ENCODE assay signal across 21 cellular contexts in genomic region chr10:29767958-29768357, GRCh38.
"Had no signal": no experiment of that assay in that cellular context is flagged by ENCODE, and none has a peak within 500 bp of the region (broad histone marks: within the 10 kb centered on the region; RNA-seq: fewer than 3 reads in every experiment).

No MANE protein-coding gene starts in this region.

- H3K36me3 Mint-ChIP-seq: activated CD4-positive, alpha-beta memory T cell treated with anti-CD3 and anti-CD28 coated beads for 36 hours; activated naive CD4-positive, alpha-beta T cell treated with anti-CD3 and anti-CD28 coated beads, Interleukin-2, amount 50 U/mL, for 24 hours; brain; immature natural killer cell; mesothelial cell of epicardium; natural killer cell had no signal

- H3K27me3 Mint-ChIP-seq: activated naive CD4-positive, alpha-beta T cell treated with anti-CD3 and anti-CD28 coated beads, Interleukin-2, amount 50 U/mL, for 24 hours had no signal

- H3K36me3 ChIP-seq: left ventricle myocardium inferior, ovary, prostate gland, right atrium auricular region, thyroid gland, upper lobe of right lung had no signal

- H3K4me3 ChIP-seq: left ventricle myocardium inferior, ovary, prostate gland, right atrium auricular region, thyroid gland, upper lobe of right lung had no signal

- H3K4me1 ChIP-seq: prostate gland, right atrium auricular region, thyroid gland, upper lobe of right lung had no signal

- H3K9me3 Mint-ChIP-seq: activated CD4-positive, alpha-beta memory T cell treated with anti-CD3 and anti-CD28 coated beads for 36 hours; activated naive CD4-positive, alpha-beta T cell treated with anti-CD3 and anti-CD28 coated beads, Interleukin-2, amount 50 U/mL, for 24 hours; immature natural killer cell; natural killer cell had no signal

- ATAC-seq: natural killer cell; stimulated activated naive CD8-positive, alpha-beta T cell treated with anti-CD3 and anti-CD28 coated beads, Interleukin-15, Interleukin-2, amounts not matched to agents 100 U/mL and 50 U/mL, for 24 hours; upper lobe of right lung had no signal

- H3K27ac Mint-ChIP-seq: activated CD4-positive, alpha-beta memory T cell treated with anti-CD3 and anti-CD28 coated beads for 36 hours; activated naive CD4-positive, alpha-beta T cell treated with anti-CD3 and anti-CD28 coated beads, Interleukin-2, amount 50 U/mL, for 24 hours; brain; immature natural killer cell; mesothelial cell of epicardium; natural killer cell had no signal

- H3K27me3 ChIP-seq: ovary, right atrium auricular region, thyroid gland, upper lobe of right lung had no signal

- H3K4me3 Mint-ChIP-seq: activated CD4-positive, alpha-beta memory T cell treated with anti-CD3 and anti-CD28 coated beads for 36 hours; activated naive CD4-positive, alpha-beta T cell treated with anti-CD3 and anti-CD28 coated beads, Interleukin-2, amount 50 U/mL, for 24 hours; brain; immature natural killer cell; mesothelial cell of epicardium; natural killer cell had no signal

- DNase-seq: activated CD4-positive, alpha-beta memory T cell treated with anti-CD3 and anti-CD28 coated beads for 36 hours; activated CD4-positive, alpha-beta T cell treated with anti-CD3 and anti-CD28 coated beads for 48 hours; activated effector memory CD4-positive, alpha-beta T cell treated with anti-CD3 and anti-CD28 coated beads, Interleukin-2, amount 50 U/mL, for 16 hours; activated T-cell treated with anti-CD3 and anti-CD28 coated beads, Interleukin-2, amount 50 U/mL, for 48 hours; aorta; effector CD4-positive, alpha-beta T cell; immature natural killer cell; left ventricle myocardium inferior; mammary epithelial cell; natural killer cell; ovary; stimulated activated CD4-positive, alpha-beta T cell treated with anti-CD3 and anti-CD28 coated beads, Interleukin-4, amount 100 ng/mL, for 24 hours; stimulated activated naive CD8-positive, alpha-beta T cell treated with anti-CD3 and anti-CD28 coated beads, Interleukin-15, Interleukin-2, amounts not matched to agents 100 U/mL and 50 U/mL, for 24 hours; T-helper 9 cell; thyroid gland; upper lobe of right lung had no signal

- H3K27ac ChIP-seq: left ventricle myocardium inferior, ovary, prostate gland, right atrium auricular region, thyroid gland, upper lobe of right lung had no signal

- H3K9me3 ChIP-seq: left ventricle myocardium inferior, ovary, prostate gland, right atrium auricular region, thyroid gland, upper lobe of right lung had no signal
